ENCODE assay signal across 8 cellular contexts in the genomic region with DNA sequence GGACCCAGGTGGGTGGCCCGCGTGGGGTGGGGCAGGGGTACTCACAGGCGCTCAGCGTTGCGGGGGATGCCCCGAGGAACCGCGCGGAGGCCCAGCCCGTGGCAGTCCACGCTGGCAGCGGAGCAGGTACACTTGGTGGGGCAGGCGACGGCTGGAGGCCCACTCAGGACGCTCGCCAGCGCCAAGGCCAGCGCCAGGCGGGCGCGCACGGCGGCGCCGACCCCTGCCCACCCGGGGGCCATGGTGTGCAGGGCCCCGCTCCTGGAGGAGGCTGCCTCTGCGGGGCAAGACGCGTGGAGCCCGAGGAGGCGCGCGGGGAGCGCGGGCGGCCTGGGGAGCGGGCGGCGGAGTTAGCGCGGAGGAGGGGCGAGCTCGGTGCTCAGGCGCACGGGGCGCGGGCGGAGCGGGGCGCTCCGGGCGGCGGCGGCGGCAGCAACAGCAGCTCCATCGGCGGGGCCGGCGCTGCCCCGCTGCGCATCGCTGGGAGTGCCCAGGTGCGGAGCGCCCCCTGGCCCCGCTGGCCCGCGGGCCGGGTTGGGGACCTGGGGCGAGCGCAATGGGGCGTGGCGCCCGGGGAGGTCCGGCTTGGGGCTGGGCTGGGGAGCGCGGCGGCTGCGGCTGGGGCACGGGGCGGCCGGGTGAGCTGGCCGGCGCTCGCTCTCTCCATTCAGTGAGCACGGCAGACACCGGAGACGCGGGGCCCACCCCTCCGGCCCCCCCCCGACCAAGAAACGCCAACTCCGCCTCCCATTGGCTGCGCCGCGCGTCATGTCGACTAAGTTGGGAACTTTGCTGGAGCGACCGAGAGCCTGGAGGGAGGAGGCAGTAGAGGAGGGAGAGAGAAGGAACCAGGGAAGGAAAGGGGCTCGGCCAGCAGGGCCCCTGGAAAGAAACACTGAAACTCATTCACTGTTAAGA. TPM values are rescaled to one million over a fixed set of nuclear protein-coding genes. Genes with fewer than 3 reads are reported as not detected.
A peak's percentile ranks its signal among the peaks of the same experiment; 100 is the strongest.
DNase-seq lines count a peak whose midpoint lies in the region; ATAC-seq and TF ChIP-seq lines count a peak whose summit lies in the region.

A gene (minus strand): TSS at position 672 of the 918 bp plus-strand sequence. CDS start 430 bp downstream, at position 242.

- H3K4me3 ChIP-seq in GM23248 (peak within 1 kb of the TSS; percentile 81), heart right ventricle (peak within 1 kb of the TSS; percentile 12 to 56 (median 52)), Karpas-422 (ENCODE audit: low read length) (no peak within 1 kb of the TSS)

- peaks cover 21% of the 10 kb centered on the region for H3K4me1 Mint-ChIP-seq in WTC11

- H2AFZ ChIP-seq in GM23248 (peak within 1 kb of the TSS; percentile 69), Karpas-422 (ENCODE audit: low read length) (no peak within 1 kb of the TSS)

- peak within 1 kb of the TSS; percentile 83 for H3K4me3 Mint-ChIP-seq in WTC11

- H3F3A ChIP-seq in GM23248 (ENCODE audit: insufficient read depth), result peaks cover 37% of the 10 kb centered on the region

- CTCF ChIA-PET in WTC11 (lab: Charles Lee), result interaction anchor here (0.6 to 4.1 kb wide), 13 partner anchors 11 to 396 kb away, joined by 3 to 28 read pairs (median 4); no protein-coding TSS in a partner anchor

- H3K9ac ChIP-seq in GM23248 (peak within 1 kb of the TSS; percentile 83), Karpas-422 (ENCODE audit: low read length) (no peak within 1 kb of the TSS)

- peak within 1 kb of the TSS; percentile 65 for H3K27ac ChIP-seq in GM23248
- peak within 1 kb of the TSS in 7 of 10 donors; percentile 40 to 72 (median 56) for H3K27ac ChIP-seq in heart right ventricle
- no peak within 1 kb of the TSS for H3K27ac ChIP-seq in Karpas-422 (ENCODE audit: low read length)

- no peaks in the 10 kb centered on the region for H3K9me3 Mint-ChIP-seq in WTC11

- H3K4me1 ChIP-seq in GM23248 (ENCODE audit: insufficient read depth) (peaks cover 49% of the 10 kb centered on the region), heart right ventricle (peaks cover 0 to 22% (median 7%) of the 10 kb centered on the region in 9 donors), Karpas-422 (ENCODE audit: low read length) (no peaks in the 10 kb centered on the region)

- peak; percentile 96 for DNase-seq in GM23248
- peak; percentile 75 for DNase-seq in WTC11 (ENCODE audit: low spot score)
- peak; percentile 69 to 72 for DNase-seq in heart right ventricle
- peak; percentile 32 for DNase-seq in renal cortical epithelial cell (ENCODE audit: low read depth)
- DNase-seq in Karpas-422, result no peak
- DNase-seq in activated naive CD4-positive, alpha-beta T cell (lab: John Stamatoyannopoulos, UW), result no peak
- DNase-seq in NK-92 (lab: John Stamatoyannopoulos, UW; ENCODE audit: unreplicated experiment), result no peak
- DNase-seq in cortex of kidney (lab: John Stamatoyannopoulos, UW), result no peak

- no peaks in the 10 kb centered on the region for H3K36me3 ChIP-seq in GM23248 (ENCODE audit: low read depth)
- no peaks in the 10 kb centered on the region for H3K36me3 ChIP-seq in heart right ventricle
- no peaks in the 10 kb centered on the region for H3K36me3 ChIP-seq in Karpas-422 (ENCODE audit: insufficient read depth, low read length)

- no peaks in the 10 kb centered on the region for H3K9me2 ChIP-seq in GM23248 (ENCODE audit: insufficient read depth)
- no peaks in the 10 kb centered on the region for H3K9me2 ChIP-seq in Karpas-422 (replicated peaks; ENCODE audit: insufficient read depth, low read length)

- peaks cover 47% of the 10 kb centered on the region for H3K27me3 Mint-ChIP-seq in WTC11 (ENCODE audit: low read depth)

- H3K4me2 ChIP-seq in GM23248 (ENCODE audit: unreplicated experiment) (peak within 1 kb of the TSS; percentile 96), Karpas-422 (ENCODE audit: low read depth, low read length, poor library complexity, severe bottlenecking) (no peak within 1 kb of the TSS)

- in situ Hi-C loops in GM23248 (cut with MboI), result loop anchor here (10.0 kb wide), 1 partner anchor 316 kb away; no protein-coding TSS in a partner anchor

- POLR2A ChIA-PET in WTC11 (lab: Charles Lee), result no interaction called here

- no peaks in the 10 kb centered on the region for H4K20me1 ChIP-seq in GM23248 (ENCODE audit: insufficient read depth)
- H4K20me1 ChIP-seq in Karpas-422 (ENCODE audit: insufficient read depth, low read depth, low read length), result no peaks in the 10 kb centered on the region

- intact Hi-C loops in heart right ventricle (cut with DNase I), result loop anchor here (5.0 to 10.0 kb wide), 11 partner anchors 176 to 626 kb away; no protein-coding TSS in a partner anchor

- H3K27me3 ChIP-seq in GM23248 (replicated peaks; ENCODE audit: insufficient read depth) (no peaks in the 10 kb centered on the region), heart right ventricle (peaks cover 0 to 67% (median 54%) of the 10 kb centered on the region in 7 donors), Karpas-422 (ENCODE audit: low read length) (no peaks in the 10 kb centered on the region)

- no peak within 1 kb of the TSS for H3K27ac Mint-ChIP-seq in WTC11

- 1 to 2% methylated on average over 40 to 63 of the region's 101 CpGs for WGBS in GM23248 (ENCODE audit: low coverage in 1 of 2, low lambda C conversion rate in 2 of 2, missing lambda C conversion rate in 2 of 2), 2 experiments
- 1% methylated on average over 84 to 97 of the region's 101 CpGs for WGBS in heart right ventricle, 2 donors

- H3K79me2 ChIP-seq in GM23248 (ENCODE audit: insufficient read depth), result peaks cover 39% of the 10 kb centered on the region
- H3K79me2 ChIP-seq in Karpas-422 (ENCODE audit: low read length), result no peaks in the 10 kb centered on the region

- H3K9me3 ChIP-seq in GM23248 (ENCODE audit: low read depth) (no peaks in the 10 kb centered on the region), heart right ventricle (no peaks in the 10 kb centered on the region), Karpas-422 (ENCODE audit: low read length) (no peaks in the 10 kb centered on the region)

- H3K36me3 Mint-ChIP-seq in WTC11, result no peaks in the 10 kb centered on the region

- TF ChIP-seq CTCF in WTC11 (IDR thresholded peaks at IDR 0.05) (no peak), heart right ventricle (IDR thresholded peaks at IDR 0.05) (no peak)

- ATAC-seq in WTC11 (peak; percentile 77), heart right ventricle (peak; percentile 76 to 90 (median 82))

TF ChIP-seq in WTC11, 78 proteins besides CTCF, POLR2A, EP300 and RAD21:
- TF ChIP-seq TCF7 (CRISPR knock-in tag; IDR thresholded peaks at IDR 0.05; ENCODE audit: low read depth), result no peak
- no peak for TF ChIP-seq NFATC4 (CRISPR knock-in tag; IDR thresholded peaks at IDR 0.05)
- no peak for TF ChIP-seq ZNF232 (CRISPR knock-in tag; IDR thresholded peaks at IDR 0.05)
- TF ChIP-seq, protein P1, sequence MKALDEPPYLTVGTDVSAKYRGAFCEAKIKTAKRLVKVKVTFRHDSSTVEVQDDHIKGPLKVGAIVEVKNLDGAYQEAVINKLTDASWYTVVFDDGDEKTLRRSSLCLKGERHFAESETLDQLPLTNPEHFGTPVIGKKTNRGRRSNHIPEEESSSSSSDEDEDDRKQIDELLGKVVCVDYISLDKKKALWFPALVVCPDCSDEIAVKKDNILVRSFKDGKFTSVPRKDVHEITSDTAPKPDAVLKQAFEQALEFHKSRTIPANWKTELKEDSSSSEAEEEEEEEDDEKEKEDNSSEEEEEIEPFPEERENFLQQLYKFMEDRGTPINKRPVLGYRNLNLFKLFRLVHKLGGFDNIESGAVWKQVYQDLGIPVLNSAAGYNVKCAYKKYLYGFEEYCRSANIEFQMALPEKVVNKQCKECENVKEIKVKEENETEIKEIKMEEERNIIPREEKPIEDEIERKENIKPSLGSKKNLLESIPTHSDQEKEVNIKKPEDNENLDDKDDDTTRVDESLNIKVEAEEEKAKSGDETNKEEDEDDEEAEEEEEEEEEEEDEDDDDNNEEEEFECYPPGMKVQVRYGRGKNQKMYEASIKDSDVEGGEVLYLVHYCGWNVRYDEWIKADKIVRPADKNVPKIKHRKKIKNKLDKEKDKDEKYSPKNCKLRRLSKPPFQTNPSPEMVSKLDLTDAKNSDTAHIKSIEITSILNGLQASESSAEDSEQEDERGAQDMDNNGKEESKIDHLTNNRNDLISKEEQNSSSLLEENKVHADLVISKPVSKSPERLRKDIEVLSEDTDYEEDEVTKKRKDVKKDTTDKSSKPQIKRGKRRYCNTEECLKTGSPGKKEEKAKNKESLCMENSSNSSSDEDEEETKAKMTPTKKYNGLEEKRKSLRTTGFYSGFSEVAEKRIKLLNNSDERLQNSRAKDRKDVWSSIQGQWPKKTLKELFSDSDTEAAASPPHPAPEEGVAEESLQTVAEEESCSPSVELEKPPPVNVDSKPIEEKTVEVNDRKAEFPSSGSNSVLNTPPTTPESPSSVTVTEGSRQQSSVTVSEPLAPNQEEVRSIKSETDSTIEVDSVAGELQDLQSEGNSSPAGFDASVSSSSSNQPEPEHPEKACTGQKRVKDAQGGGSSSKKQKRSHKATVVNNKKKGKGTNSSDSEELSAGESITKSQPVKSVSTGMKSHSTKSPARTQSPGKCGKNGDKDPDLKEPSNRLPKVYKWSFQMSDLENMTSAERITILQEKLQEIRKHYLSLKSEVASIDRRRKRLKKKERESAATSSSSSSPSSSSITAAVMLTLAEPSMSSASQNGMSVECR (CRISPR knock-in tag; IDR thresholded peaks at IDR 0.05; ENCODE audit: borderline replicate concordance), result no peak
- no peak for TF ChIP-seq ZNF317 (CRISPR knock-in tag; IDR thresholded peaks at IDR 0.05; ENCODE audit: borderline replicate concordance, low read depth)
- TF ChIP-seq ZNF423 (CRISPR knock-in tag; IDR thresholded peaks at IDR 0.05), result peak; percentile 95
- 0 out of 2 replicates have a peak, but pooled peaks have one; percentile 23 for TF ChIP-seq RELA (CRISPR knock-in tag; IDR thresholded peaks at IDR 0.05; ENCODE audit: borderline replicate concordance)
- no peak for TF ChIP-seq NR2C2 (CRISPR knock-in tag; IDR thresholded peaks at IDR 0.05)
- TF ChIP-seq ZNF219 (CRISPR knock-in tag; IDR thresholded peaks at IDR 0.05; ENCODE audit: borderline replicate concordance), result no peak
TF ChIP-seq in WTC11: peak in this region for 2.

RNA-seq across cellular contexts. Expression of the gene that starts here (rescaled TPM):
- total RNA-seq in GM23248 (2014; rRNA removed; shearing (Covaris generic)), result 49.4 and 61.9 TPM in 2 replicates
- polyA plus RNA-seq in GM23248 (2016; fragmentation: Nextera tagmentation; extraction: Ambion mirVana) (98.9 and 100 TPM in 2 replicates), heart right ventricle (1 to 10 TPM; 2.0 to 2.8 TPM)
- total RNA-seq in WTC11 (2021) (1.9 to 2.7 TPM (median 2.3 TPM) in 3 replicates), heart right ventricle (10 to 100 TPM in 7 of 10 donors, 1 to 10 TPM in 3; 8.1 to 29.2 (median 13.5) TPM), renal cortical epithelial cell (0.69 and 3.3 TPM in 2 replicates)
- total RNA-seq in Karpas-422 (2014; rRNA removed; shearing (Covaris generic); ENCODE audit: low replicate concordance), result not detected in 2 replicates

Comparison
In these comparisons a context has a peak if more than half of its experiments do, and no peak if none do; other contexts are left out.
1. RNA of the gene that starts here (polyA plus RNA-seq): 98.9 to 100 TPM in GM23248; 2.0 to 2.8 TPM in heart right ventricle; every median in the first group is over 10 times any median in the second.
2. DNase-seq: peak in GM23248 (single experiment), WTC11 (single experiment), heart right ventricle (2 of 2) and renal cortical epithelial cell (single experiment); none in Karpas-422 (single experiment), activated naive CD4-positive, alpha-beta T cell (0 of 4), NK-92 (single experiment) and cortex of kidney (single experiment).